ENCODE assay signal across 7 cellular contexts in the genomic region with DNA sequence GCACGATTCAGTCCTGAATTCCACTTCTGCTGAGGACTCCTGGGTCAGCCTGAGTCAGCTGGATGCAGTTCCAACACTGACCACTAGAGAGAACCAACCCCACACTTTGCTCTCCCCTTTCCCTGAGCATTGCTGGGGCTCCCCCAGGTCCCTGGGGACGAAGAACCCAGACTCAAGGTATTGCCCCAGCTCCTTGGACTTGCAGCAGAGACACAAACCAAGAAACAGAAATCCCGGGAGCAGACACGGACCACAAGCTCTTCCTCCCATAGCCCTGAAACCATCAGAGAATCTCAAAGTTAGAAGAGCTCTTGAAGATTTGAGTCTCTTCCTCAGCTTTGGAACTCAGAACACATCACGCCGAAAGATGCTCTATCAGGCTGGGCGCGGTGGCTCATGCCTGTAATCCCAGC. TPM values are rescaled to one million over a fixed set of nuclear protein-coding genes. Genes with fewer than 3 reads are reported as not detected.
DNase-seq lines count a peak whose midpoint lies in the region; ATAC-seq, FAIRE-seq and TF ChIP-seq lines count a peak whose summit lies in the region.

No MANE protein-coding gene starts in this region.

- no peaks in the 10 kb centered on the region for H3K79me2 ChIP-seq in endothelial cell of umbilical vein (ENCODE audit: control insufficient read depth, insufficient read depth, low read length)

- no peak overlapping the region for H3K9ac ChIP-seq in endothelial cell of umbilical vein (replicated peaks; ENCODE audit: extremely low read depth, insufficient read depth, low read length)

- ATAC-seq in HG02623 (IDR thresholded peaks at IDR 0.05; ENCODE audit: unreplicated experiment), result peak; percentile 66
- peak; percentile 89 to 91 for ATAC-seq in natural killer cell treated with Interleukin-12 subunit alpha and Interleukin-12 subunit beta and Interleukin-15 and Interleukin-18, amount 100 ng/mL, for 72 hours
- peak; percentile 91 for ATAC-seq in stimulated activated naive CD8-positive, alpha-beta T cell treated with anti-CD3 and anti-CD28 coated beads, Interleukin-15, Interleukin-2, amounts not matched to agents 100 U/mL and 50 U/mL, for 24 hours

- dilution Hi-C loops in endothelial cell of umbilical vein (cut with MboI; ENCODE audit: extremely low pct_ligation_motif_present, low sequenced_read_pairs), result no loop called here

- H3K27me3 ChIP-seq in endothelial cell of umbilical vein (ENCODE audit: control insufficient read depth in 2 of 2, insufficient read depth in 2 of 2, low read length in 2 of 2), result peaks cover 0 to 3% of the 10 kb centered on the region in 2 experiments

- no peaks in the 10 kb centered on the region for H3K9me3 Mint-ChIP-seq in natural killer cell treated with Interleukin-12 subunit alpha and Interleukin-12 subunit beta and Interleukin-15 and Interleukin-18, amount 100 ng/mL, for 72 hours

- no peak overlapping the region for H3K4me3 ChIP-seq in endothelial cell of umbilical vein (replicated peaks in 1 of 3; ENCODE audit: insufficient read depth in 1 of 3, low read depth in 1 of 3, low read length in 3 of 3)

- H3K9me3 ChIP-seq in endothelial cell of umbilical vein (replicated peaks; ENCODE audit: control insufficient read depth, insufficient read depth, low read length), result no peaks in the 10 kb centered on the region

- peak overlapping the region in 1 of 2 donors; percentile 85 for H3K27ac Mint-ChIP-seq in natural killer cell treated with Interleukin-12 subunit alpha and Interleukin-12 subunit beta and Interleukin-15 and Interleukin-18, amount 100 ng/mL, for 72 hours

- H2AFZ ChIP-seq in endothelial cell of umbilical vein (ENCODE audit: low read depth, low read length), result no peak overlapping the region

- no peak for TF ChIP-seq POLR2A in endothelial cell of umbilical vein (IDR thresholded peaks at IDR 0.05; ENCODE audit: low read depth, low read length)

- H3K9me1 ChIP-seq in endothelial cell of umbilical vein (replicated peaks; ENCODE audit: control insufficient read depth, extremely low read depth, insufficient read depth, low read length), result no peaks in the 10 kb centered on the region

- H3K27ac ChIP-seq in endothelial cell of umbilical vein (ENCODE audit: insufficient read depth, low read depth, low read length), result no peak overlapping the region

- peak; percentile 17 for DNase-seq in NCI-H748 treated with DMSO at 0.1 percent for 48 hours (lab: John Stamatoyannopoulos, UW)
- peak; percentile 48 to 50 for DNase-seq in activated CD8-positive, alpha-beta memory T cell treated with anti-CD3 and anti-CD28 coated beads for 4 hours (ENCODE audit: low read depth in 2 of 2)
- peak; percentile 68 for DNase-seq in endothelial cell of umbilical vein (ENCODE audit: low read depth, low spot score)
- DNase-seq in natural killer cell treated with Interleukin-12 subunit alpha and Interleukin-12 subunit beta and Interleukin-15 and Interleukin-18, amount 100 ng/mL, for 72 hours (ENCODE audit: low spot score), result peak; percentile 77
- peak; percentile 75 for DNase-seq in stimulated activated naive CD8-positive, alpha-beta T cell treated with anti-CD3 and anti-CD28 coated beads, Interleukin-15, Interleukin-2, amounts not matched to agents 100 U/mL and 50 U/mL, for 24 hours

- H3K4me1 Mint-ChIP-seq in natural killer cell treated with Interleukin-12 subunit alpha and Interleukin-12 subunit beta and Interleukin-15 and Interleukin-18, amount 100 ng/mL, for 72 hours (ENCODE audit: low read depth in 2 of 2), result peaks cover 6 to 9% of the 10 kb centered on the region in 2 donors

- H3K4me2 ChIP-seq in endothelial cell of umbilical vein (ENCODE audit: insufficient read depth, low read length), result no peak overlapping the region

- H3K36me3 Mint-ChIP-seq in natural killer cell treated with Interleukin-12 subunit alpha and Interleukin-12 subunit beta and Interleukin-15 and Interleukin-18, amount 100 ng/mL, for 72 hours, result no peaks in the 10 kb centered on the region

- intact Hi-C loops in endothelial cell of umbilical vein (cut with micrococcal nuclease), result loop anchor here (1.0 kb wide), 4 partner anchors 27 to 214 kb away; no protein-coding TSS in a partner anchor

- H3K36me3 ChIP-seq in endothelial cell of umbilical vein (ENCODE audit: control insufficient read depth in 2 of 2, extremely low read depth in 1 of 2, insufficient read depth in 2 of 2, low read length in 2 of 2), result no peaks in the 10 kb centered on the region

- H3K4me1 ChIP-seq in endothelial cell of umbilical vein (ENCODE audit: control insufficient read depth, extremely low read depth, insufficient read depth, low read length), result no peaks in the 10 kb centered on the region

- POLR2A ChIA-PET in endothelial cell of umbilical vein (lab: Charles Lee), result interaction anchor here (1.0 to 1.4 kb wide), 2 partner anchors 81 to 211 kb away, joined by 3 to 5 read pairs; no protein-coding TSS in a partner anchor

- H4K20me1 ChIP-seq in endothelial cell of umbilical vein (replicated peaks; ENCODE audit: control insufficient read depth, extremely low read depth, insufficient read depth, low read length), result no peaks in the 10 kb centered on the region

- FAIRE-seq in endothelial cell of umbilical vein (lab: Jason Lieb, UNC), result peak; percentile 92

- BruUV-seq in endothelial cell of umbilical vein (replicated peaks; lab: Mats Ljungman, UMichigan), result no TSS peak

- CTCF ChIA-PET in endothelial cell of umbilical vein (lab: Charles Lee), result interaction anchor here (0.7 to 7.3 kb wide), 40 partner anchors 9 to 383 kb away, joined by 3 to 183 read pairs (median 6); a partner anchor contains a TSS

- H3K4me3 Mint-ChIP-seq in natural killer cell treated with Interleukin-12 subunit alpha and Interleukin-12 subunit beta and Interleukin-15 and Interleukin-18, amount 100 ng/mL, for 72 hours, result no peak overlapping the region

- TF ChIP-seq CTCF in GM12872 (IDR thresholded peaks at IDR 0.05; ENCODE audit: insufficient read depth, low read depth, low read length) (peak; percentile 99), endothelial cell of umbilical vein (IDR thresholded peaks at IDR 0.05; ENCODE audit: extremely low read depth in 1 of 2, insufficient read depth in 1 of 2, low read depth in 1 of 2, low read length in 2 of 2) (peak; percentile 75 to 89)

- H3K27me3 Mint-ChIP-seq in natural killer cell treated with Interleukin-12 subunit alpha and Interleukin-12 subunit beta and Interleukin-15 and Interleukin-18, amount 100 ng/mL, for 72 hours, result peaks cover 0 to 4% of the 10 kb centered on the region in 2 donors

RNA-seq across cellular contexts. Expression of a gene that starts 0.7 kb away (rescaled TPM):
- not detected in 2 replicates for total RNA-seq in endothelial cell of umbilical vein
- polyA plus RNA-seq in endothelial cell of umbilical vein, result not detected in 2 replicates
- not detected in 2 replicates for polyA plus RNA-seq in endothelial cell of umbilical vein (2011; cell fraction: cytosol; rRNA removed)
- not detected in 2 replicates for polyA plus RNA-seq in endothelial cell of umbilical vein (2011; cell fraction: nucleus; rRNA removed)
- not detected in 2 replicates for polyA plus RNA-seq in endothelial cell of umbilical vein (2012)
- polyA minus RNA-seq in endothelial cell of umbilical vein, result not detected in 2 replicates
- not detected for polyA minus RNA-seq in endothelial cell of umbilical vein (2011; cell fraction: cytosol; rRNA and poly(A)+ RNA removed)
- not detected in 2 replicates for polyA minus RNA-seq in endothelial cell of umbilical vein (2011; cell fraction: nucleus; rRNA and poly(A)+ RNA removed)
- not detected for total RNA-seq in natural killer cell treated with Interleukin-12 subunit alpha and Interleukin-12 subunit beta and Interleukin-15 and Interleukin-18, amount 100 ng/mL, for 72 hours

RNA-seq across cellular contexts. Expression of a gene that starts 8.3 kb away (rescaled TPM):
- total RNA-seq in endothelial cell of umbilical vein, result not detected in 2 replicates
- not detected in 2 replicates for polyA plus RNA-seq in endothelial cell of umbilical vein
- polyA plus RNA-seq in endothelial cell of umbilical vein (2011; cell fraction: cytosol; rRNA removed), result not detected in 2 replicates
- not detected in 2 replicates for polyA plus RNA-seq in endothelial cell of umbilical vein (2011; cell fraction: nucleus; rRNA removed)
- not detected in 2 replicates for polyA plus RNA-seq in endothelial cell of umbilical vein (2012)
- not detected in 2 replicates for polyA minus RNA-seq in endothelial cell of umbilical vein
- polyA minus RNA-seq in endothelial cell of umbilical vein (2011; cell fraction: cytosol; rRNA and poly(A)+ RNA removed), result not detected
- polyA minus RNA-seq in endothelial cell of umbilical vein (2011; cell fraction: nucleus; rRNA and poly(A)+ RNA removed), result not detected in 2 replicates
- not detected for total RNA-seq in natural killer cell treated with Interleukin-12 subunit alpha and Interleukin-12 subunit beta and Interleukin-15 and Interleukin-18, amount 100 ng/mL, for 72 hours

RNA-seq across cellular contexts. Expression of a gene that starts 12.8 kb away (rescaled TPM):
- total RNA-seq in endothelial cell of umbilical vein, result 0.60 and 2.1 TPM in 2 replicates
- 2.2 and 3.9 TPM in 2 replicates for polyA plus RNA-seq in endothelial cell of umbilical vein
- polyA plus RNA-seq in endothelial cell of umbilical vein (2011; cell fraction: cytosol; rRNA removed), result 2.5 and 2.7 TPM in 2 replicates
- polyA plus RNA-seq in endothelial cell of umbilical vein (2011; cell fraction: nucleus; rRNA removed), result 0.41 and 0.67 TPM in 2 replicates
- polyA plus RNA-seq in endothelial cell of umbilical vein (2012), result 2.3 and 2.7 TPM in 2 replicates
- polyA minus RNA-seq in endothelial cell of umbilical vein, result 0.29 and 1.9 TPM in 2 replicates
- polyA minus RNA-seq in endothelial cell of umbilical vein (2011; cell fraction: cytosol; rRNA and poly(A)+ RNA removed), result not detected
- polyA minus RNA-seq in endothelial cell of umbilical vein (2011; cell fraction: nucleus; rRNA and poly(A)+ RNA removed), result 0.34 TPM in 1 of 2 replicates, not detected in the other
- total RNA-seq in natural killer cell treated with Interleukin-12 subunit alpha and Interleukin-12 subunit beta and Interleukin-15 and Interleukin-18, amount 100 ng/mL, for 72 hours, result 10 to 100 TPM; 33.8 to 58.6 TPM

RNA-seq across cellular contexts. Expression of a gene that starts 22.9 kb away (rescaled TPM):
- total RNA-seq in endothelial cell of umbilical vein, result not detected in 2 replicates
- not detected in 2 replicates for polyA plus RNA-seq in endothelial cell of umbilical vein
- polyA plus RNA-seq in endothelial cell of umbilical vein (2011; cell fraction: cytosol; rRNA removed), result not detected in 2 replicates
- not detected in 2 replicates for polyA plus RNA-seq in endothelial cell of umbilical vein (2011; cell fraction: nucleus; rRNA removed)
- not detected in 2 replicates for polyA plus RNA-seq in endothelial cell of umbilical vein (2012)
- not detected in 2 replicates for polyA minus RNA-seq in endothelial cell of umbilical vein
- polyA minus RNA-seq in endothelial cell of umbilical vein (2011; cell fraction: cytosol; rRNA and poly(A)+ RNA removed), result not detected
- polyA minus RNA-seq in endothelial cell of umbilical vein (2011; cell fraction: nucleus; rRNA and poly(A)+ RNA removed), result not detected in 2 replicates
- total RNA-seq in natural killer cell treated with Interleukin-12 subunit alpha and Interleukin-12 subunit beta and Interleukin-15 and Interleukin-18, amount 100 ng/mL, for 72 hours, result not detected

RNA-seq across cellular contexts. Expression of a gene that starts 37.6 kb away (rescaled TPM):
- total RNA-seq in endothelial cell of umbilical vein, result not detected in 2 replicates
- not detected in 2 replicates for polyA plus RNA-seq in endothelial cell of umbilical vein
- polyA plus RNA-seq in endothelial cell of umbilical vein (2011; cell fraction: cytosol; rRNA removed), result not detected in 2 replicates
- polyA plus RNA-seq in endothelial cell of umbilical vein (2011; cell fraction: nucleus; rRNA removed), result not detected in 2 replicates
- polyA plus RNA-seq in endothelial cell of umbilical vein (2012), result not detected in 2 replicates
- polyA minus RNA-seq in endothelial cell of umbilical vein, result not detected in 2 replicates
- polyA minus RNA-seq in endothelial cell of umbilical vein (2011; cell fraction: cytosol; rRNA and poly(A)+ RNA removed), result not detected
- not detected in 2 replicates for polyA minus RNA-seq in endothelial cell of umbilical vein (2011; cell fraction: nucleus; rRNA and poly(A)+ RNA removed)
- total RNA-seq in natural killer cell treated with Interleukin-12 subunit alpha and Interleukin-12 subunit beta and Interleukin-15 and Interleukin-18, amount 100 ng/mL, for 72 hours, result not detected

Comparison
In these comparisons a context has a peak if more than half of its experiments do, and no peak if none do; other contexts are left out.
1. DNase-seq: peak in every context shown above with its lines; median percentile 77 in natural killer cell treated with Interleukin-12 subunit alpha and Interleukin-12 subunit beta and Interleukin-15 and Interleukin-18, amount 100 ng/mL, for 72 hours; 75 in stimulated activated naive CD8-positive, alpha-beta T cell treated with anti-CD3 and anti-CD28 coated beads, Interleukin-15, Interleukin-2, amounts not matched to agents 100 U/mL and 50 U/mL, for 24 hours; 68 in endothelial cell of umbilical vein; 49 in activated CD8-positive, alpha-beta memory T cell treated with anti-CD3 and anti-CD28 coated beads for 4 hours; 17 in NCI-H748 treated with DMSO at 0.1 percent for 48 hours.
2. RNA of a gene that starts 12.8 kb away (total RNA-seq): 33.8 to 58.6 TPM in natural killer cell treated with Interleukin-12 subunit alpha and Interleukin-12 subunit beta and Interleukin-15 and Interleukin-18, amount 100 ng/mL, for 72 hours; 0.60 to 2.1 TPM in endothelial cell of umbilical vein; every median in the first group is over 10 times any median in the second.
3. Peak in every context shown above with its lines, with median percentiles within 50 percentile points of each other: ATAC-seq.